In the genomic region with DNA sequence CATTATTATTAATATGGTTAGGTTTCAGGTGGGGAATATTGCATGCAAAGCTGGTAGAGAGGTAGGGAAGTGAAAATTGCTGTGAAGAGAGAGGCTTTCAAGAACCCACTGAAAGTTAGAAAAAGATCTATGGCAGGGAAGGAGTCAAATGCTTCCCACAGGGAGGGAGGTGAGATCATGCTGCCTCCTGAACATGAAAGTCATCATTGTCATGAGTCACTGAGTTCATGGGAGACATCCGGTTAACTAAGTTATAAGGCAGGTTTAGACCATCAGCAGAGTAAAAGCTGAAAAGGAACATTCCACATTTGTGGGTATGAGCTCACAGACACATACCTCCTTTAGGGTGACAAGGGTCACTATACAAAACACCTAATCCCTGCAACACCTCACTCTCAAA, we compare ENCODE assay signal across 12 cellular contexts. TPM values are rescaled to one million over a fixed set of nuclear protein-coding genes. Genes with fewer than 3 reads are reported as not detected.
DNase-seq lines count a peak whose midpoint lies in the region; ATAC-seq and TF ChIP-seq lines count a peak whose summit lies in the region.
"Had no signal": no experiment of that assay in that cellular context is flagged by ENCODE, and none has a peak within 500 bp of the region (broad histone marks: within the 10 kb centered on the region; RNA-seq: fewer than 3 reads in every experiment).

No MANE protein-coding gene starts in this region.

- no peaks in the 10 kb centered on the region for H3K27me3 Mint-ChIP-seq in stimulated activated memory B cell treated with anti-CD40 and anti-IgM and Interleukin-4, amounts not matched to agents 10 μg/mL and 1 μg/mL and 100 μg/mL, for 72 hours

- peaks cover 51% of the 10 kb centered on the region for H3K36me3 Mint-ChIP-seq in stimulated activated memory B cell treated with anti-CD40 and anti-IgM and Interleukin-4, amounts not matched to agents 10 μg/mL and 1 μg/mL and 100 μg/mL, for 72 hours

- H3K27me3 ChIP-seq in upper lobe of right lung, result no peaks in the 10 kb centered on the region

- H3K9me3 Mint-ChIP-seq in stimulated activated memory B cell treated with anti-CD40 and anti-IgM and Interleukin-4, amounts not matched to agents 10 μg/mL and 1 μg/mL and 100 μg/mL, for 72 hours, result no peaks in the 10 kb centered on the region

- intact Hi-C loops in upper lobe of right lung (cut with DNase I), result no loop called here

- H3K36me3 ChIP-seq in upper lobe of right lung, result no peaks in the 10 kb centered on the region

- no peaks in the 10 kb centered on the region for H3K9me3 ChIP-seq in upper lobe of right lung

- H3K4me3 ChIP-seq in fibroblast of mammary gland (ENCODE audit: control insufficient read depth, low read depth, low read length), result no peak overlapping the region
- no peak overlapping the region for H3K4me3 ChIP-seq in upper lobe of right lung

- no peak overlapping the region for H3K27ac ChIP-seq in upper lobe of right lung
- H3K27ac ChIP-seq: 22Rv1 had no signal

- ATAC-seq in stimulated activated memory B cell treated with anti-CD40 and anti-IgM and Interleukin-4, amounts not matched to agents 10 μg/mL and 1 μg/mL and 100 μg/mL, for 72 hours, result peak; percentile 20
- no peak for ATAC-seq in upper lobe of right lung

- H3K4me1 ChIP-seq in upper lobe of right lung, result no peaks in the 10 kb centered on the region

- peak; percentile 33 for DNase-seq in DMS53 (lab: John Stamatoyannopoulos, UW)
- DNase-seq in DMS53 treated with DMSO at 0.1 percent for 48 hours (lab: John Stamatoyannopoulos, UW; ENCODE audit: unreplicated experiment), result no peak
- peak; percentile 78 for DNase-seq in OCI-M1 (lab: John Stamatoyannopoulos, UW)
- DNase-seq in fibroblast of mammary gland (ENCODE audit: low read depth), result peak; percentile 94
- no peak for DNase-seq in upper lobe of right lung
- DNase-seq in NCI-H1930 (lab: John Stamatoyannopoulos, UW), result no peak
- no peak for DNase-seq in NOMO-1 (lab: John Stamatoyannopoulos, UW; ENCODE audit: unreplicated experiment in 2 of 2)
- DNase-seq: activated CD4-positive, alpha-beta T cell treated with anti-CD3 and anti-CD28 coated beads, Interleukin-2, amount 50 U/mL, for 1 hour; NCI-H1436 treated with DMSO at 0.1 percent for 48 hours; posterior cingulate gyrus had no signal

- no peak overlapping the region for H3K4me3 Mint-ChIP-seq in stimulated activated memory B cell treated with anti-CD40 and anti-IgM and Interleukin-4, amounts not matched to agents 10 μg/mL and 1 μg/mL and 100 μg/mL, for 72 hours

- H3K27ac Mint-ChIP-seq in stimulated activated memory B cell treated with anti-CD40 and anti-IgM and Interleukin-4, amounts not matched to agents 10 μg/mL and 1 μg/mL and 100 μg/mL, for 72 hours, result no peak overlapping the region

- TF ChIP-seq CTCF in fibroblast of mammary gland (conservative IDR thresholded peaks at IDR 0.05; ENCODE audit: control insufficient read depth, insufficient read depth, low read depth, low read length) (no peak), upper lobe of right lung (IDR thresholded peaks at IDR 0.05) (no peak)

- peaks cover 4% of the 10 kb centered on the region for H3K4me1 Mint-ChIP-seq in stimulated activated memory B cell treated with anti-CD40 and anti-IgM and Interleukin-4, amounts not matched to agents 10 μg/mL and 1 μg/mL and 100 μg/mL, for 72 hours

RNA-seq across cellular contexts. Expression of gene GATB, which starts 16.2 kb away (rescaled TPM):
- 17.7 TPM for total RNA-seq in upper lobe of right lung

Comparison
In these comparisons a context has a peak if more than half of its experiments do, and no peak if none do; other contexts are left out.
1. DNase-seq: peak in DMS53 (single experiment), OCI-M1 (single experiment) and fibroblast of mammary gland (single experiment); none in DMS53 treated with DMSO at 0.1 percent for 48 hours (single experiment), upper lobe of right lung (single experiment), NCI-H1930 (0 of 2) and NOMO-1 (0 of 2).